Comparison of ENCODE assay signal across 8 cellular contexts in genomic region chr17:8153550-8153956, GRCh38. TPM values are rescaled to one million over a fixed set of nuclear protein-coding genes. Genes with fewer than 3 reads are reported as not detected.
DNase-seq lines count a peak whose midpoint lies in the region; ATAC-seq and TF ChIP-seq lines count a peak whose summit lies in the region.

No MANE protein-coding gene starts in this region.

- TF ChIP-seq CTCF in kidney epithelial cell (IDR thresholded peaks at IDR 0.05; ENCODE audit: insufficient read depth, low read length, poor library complexity, severe bottlenecking) (no peak), smooth muscle cell (IDR thresholded peaks at IDR 0.05; ENCODE audit: borderline replicate concordance, insufficient read depth, poor library complexity, severe bottlenecking) (no peak)

- H3K79me2 ChIP-seq in smooth muscle cell (ENCODE audit: low read depth): peaks cover 10% of the 10 kb centered on the region

- ATAC-seq in HG02642 (IDR thresholded peaks at IDR 0.05; ENCODE audit: poor library complexity, unreplicated experiment): no peak

- H3K9ac ChIP-seq in smooth muscle cell (ENCODE audit: low read depth): peak overlapping the region; percentile 94

- H3K4me3 ChIP-seq in SJSA1: peak overlapping the region; percentile 4; the same call in 1 of the 2 replicates
- no peak overlapping the region for H3K4me3 ChIP-seq in kidney epithelial cell (ENCODE audit: low read depth, low read length)
- peak overlapping the region; percentile 79 for H3K4me3 ChIP-seq in smooth muscle cell

- no peak overlapping the region for H2AFZ ChIP-seq in smooth muscle cell (ENCODE audit: low read depth)

- peaks cover 10% of the 10 kb centered on the region for H3F3A ChIP-seq in smooth muscle cell (ENCODE audit: low read depth)

- H3K27ac ChIP-seq in SJSA1 (peak overlapping the region; percentile 98), smooth muscle cell (ENCODE audit: low read depth) (peak overlapping the region; percentile 99)

- H3K9me3 ChIP-seq in SJSA1 (replicated peaks): no peaks in the 10 kb centered on the region
- H3K9me3 ChIP-seq in smooth muscle cell (replicated peaks; ENCODE audit: low read depth): no peaks in the 10 kb centered on the region

- 35% methylated on average over 13 of the region's 13 CpGs for whole genome bisulfite sequencing in smooth muscle cell (ENCODE audit: low lambda C conversion rate)

- H3K36me3 ChIP-seq in SJSA1 (peaks cover 34% of the 10 kb centered on the region), kidney epithelial cell (ENCODE audit: control insufficient read depth, insufficient read depth, low read length) (peaks cover 3% of the 10 kb centered on the region), smooth muscle cell (ENCODE audit: low read depth) (peaks cover 5% of the 10 kb centered on the region)

- H3K27me3 ChIP-seq in SJSA1 (replicated peaks): no peaks in the 10 kb centered on the region
- no peaks in the 10 kb centered on the region for H3K27me3 ChIP-seq in kidney epithelial cell (ENCODE audit: control insufficient read depth, insufficient read depth, low read length)
- H3K27me3 ChIP-seq in smooth muscle cell (ENCODE audit: low read depth): no peaks in the 10 kb centered on the region

- DNase-seq in NCI-H2227 (lab: John Stamatoyannopoulos, UW; ENCODE audit: unreplicated experiment): peak; percentile 65
- no peak for DNase-seq in NCI-H2227 treated with DMSO at 0.1 percent for 48 hours (lab: John Stamatoyannopoulos, UW)
- peak; percentile 89 for DNase-seq in SJSA1 (ENCODE audit: low read depth in 1 of 2, low spot score in 2 of 2)
- peak; percentile 66 for DNase-seq in cerebellar cortex (ENCODE audit: low spot score)
- peak; percentile 95 for DNase-seq in kidney epithelial cell (ENCODE audit: low read depth)
- peak; percentile 38 for DNase-seq in smooth muscle cell (lab: John Stamatoyannopoulos, UW; ENCODE audit: unreplicated experiment)
- no peak for DNase-seq in COLO829 (ENCODE audit: low spot score)

- H4K20me1 ChIP-seq in smooth muscle cell (ENCODE audit: low read depth): peaks cover 55% of the 10 kb centered on the region

- H3K4me1 ChIP-seq in SJSA1 (replicated peaks): peaks cover 64% of the 10 kb centered on the region
- peaks cover 17% of the 10 kb centered on the region for H3K4me1 ChIP-seq in smooth muscle cell (ENCODE audit: low read depth)

- peak overlapping the region; percentile 95 for H3K4me2 ChIP-seq in smooth muscle cell

RNA-seq across cellular contexts. Expression of gene PER1, which starts 1.3 kb away (rescaled TPM):
- total RNA-seq in SJSA1 (2014; rRNA removed; shearing (Covaris generic)): 1.0 and 8.3 TPM in 2 replicates
- total RNA-seq in kidney epithelial cell (11.0 and 19.4 TPM in 2 replicates), smooth muscle cell (25.8 and 29.0 TPM in 2 replicates)
- polyA plus RNA-seq in smooth muscle cell: 55.2 and 85.9 TPM in 2 replicates

RNA-seq across cellular contexts. Expression of gene VAMP2, which starts 9.2 kb away (rescaled TPM):
- total RNA-seq in SJSA1 (2014; rRNA removed; shearing (Covaris generic)): 2.9 and 9.7 TPM in 2 replicates
- total RNA-seq in kidney epithelial cell (7.0 and 8.0 TPM in 2 replicates), smooth muscle cell (5.7 and 8.1 TPM in 2 replicates)
- 20.1 and 28.9 TPM in 2 replicates for polyA plus RNA-seq in smooth muscle cell

RNA-seq across cellular contexts. Expression of gene TMEM107, which starts 22.6 kb away (rescaled TPM):
- total RNA-seq in SJSA1 (2014; rRNA removed; shearing (Covaris generic)): 11.5 and 15.9 TPM in 2 replicates
- total RNA-seq in kidney epithelial cell (10.0 and 14.7 TPM in 2 replicates), smooth muscle cell (66.7 and 88.4 TPM in 2 replicates)
- 36.0 and 36.5 TPM in 2 replicates for polyA plus RNA-seq in smooth muscle cell

RNA-seq across cellular contexts. Expression of gene HES7, which starts 29.6 kb away (rescaled TPM):
- total RNA-seq in SJSA1 (2014; rRNA removed; shearing (Covaris generic)): not detected in 2 replicates
- 1.8 TPM in 1 of 2 replicates, not detected in the other for total RNA-seq in kidney epithelial cell
- total RNA-seq in smooth muscle cell: not detected in 2 replicates
- not detected in 2 replicates for polyA plus RNA-seq in smooth muscle cell

RNA-seq across cellular contexts. Expression of gene ALOXE3, which starts 35.2 kb away (rescaled TPM):
- not detected in 2 replicates for total RNA-seq in SJSA1 (2014; rRNA removed; shearing (Covaris generic))
- 0.75 and 2.5 TPM in 2 replicates for total RNA-seq in kidney epithelial cell
- total RNA-seq in smooth muscle cell: 1.1 and 1.7 TPM in 2 replicates
- polyA plus RNA-seq in smooth muscle cell: 0.25 and 2.3 TPM in 2 replicates

Comparison
In these comparisons a context has a peak if more than half of its experiments do, and no peak if none do; other contexts are left out.
1. DNase-seq: peak in NCI-H2227 (single experiment), SJSA1 (2 of 2), cerebellar cortex (single experiment), kidney epithelial cell (single experiment) and smooth muscle cell (single experiment); none in NCI-H2227 treated with DMSO at 0.1 percent for 48 hours (single experiment) and COLO829 (single experiment).